In genomic region chr10:329361-330099, GRCh38 we compare ENCODE assay signal across 8 cellular contexts.
A peak's percentile ranks its signal among the peaks of the same experiment; 100 is the strongest.
DNase-seq lines count a peak whose midpoint lies in the region; ATAC-seq and FAIRE-seq lines count a peak whose summit lies in the region.

No MANE protein-coding gene starts in this region.

- ATAC-seq in activated CD8-positive, alpha-beta T cell treated with anti-CD3 and anti-CD28 coated beads, Interleukin-2, amount 10 ng/mL, durations not matched to agents 7 days and 5 days: peak; percentile 65

- peaks cover 2% of the 10 kb centered on the region for H3K27me3 Mint-ChIP-seq in activated CD8-positive, alpha-beta T cell treated with anti-CD3 and anti-CD28 coated beads, Interleukin-2, amount 10 ng/mL, durations not matched to agents 7 days and 5 days (ENCODE audit: low read depth)

- POLR2A ChIA-PET in activated CD8-positive, alpha-beta T cell treated with anti-CD3 and anti-CD28 coated beads, Interleukin-2, amount 10 ng/mL, durations not matched to agents 7 days and 5 days (lab: Charles Lee): interaction anchor here (0.6 to 1.0 kb wide), 4 partner anchors 12 to 193 kb away, joined by 3 to 5 read pairs (median 4); no protein-coding TSS in a partner anchor

- DNase-seq in stimulated activated CD4-positive, alpha-beta T cell treated with anti-CD3 and anti-CD28 coated beads, Interleukin-12 subunit alpha, Interleukin-12 subunit beta, amount 100 ng/mL, for 48 hours (ENCODE audit: low read depth in 2 of 3, low spot score in 1 of 3): peak in 2 of 3 donors; percentile 16 to 18
- no peak for DNase-seq in stimulated activated CD4-positive, alpha-beta T cell treated with anti-CD3 and anti-CD28 coated beads, Interleukin-4, amount 100 ng/mL, for 4 hours
- DNase-seq in NCI-H2196 (lab: John Stamatoyannopoulos, UW; ENCODE audit: unreplicated experiment) (peak; percentile 61), fibroblast of gingiva (ENCODE audit: low read depth) (peak; percentile 90), myocyte (ENCODE audit: low read depth) (peak; percentile 96), urothelium cell line (ENCODE audit: low spot score) (peak; percentile 62), D341Med (ENCODE audit: low spot score) (no peak)
- peak; percentile 61 for DNase-seq in activated CD8-positive, alpha-beta T cell treated with anti-CD3 and anti-CD28 coated beads, Interleukin-2, amount 10 ng/mL, durations not matched to agents 7 days and 5 days

- CTCF ChIA-PET in activated CD8-positive, alpha-beta T cell treated with anti-CD3 and anti-CD28 coated beads, Interleukin-2, amount 10 ng/mL, durations not matched to agents 7 days and 5 days (lab: Charles Lee): interaction anchor here (0.5 to 1.7 kb wide), 6 partner anchors 10 to 503 kb away, joined by 3 to 6 read pairs (median 5); no protein-coding TSS in a partner anchor

- H3K36me3 Mint-ChIP-seq in activated CD8-positive, alpha-beta T cell treated with anti-CD3 and anti-CD28 coated beads, Interleukin-2, amount 10 ng/mL, durations not matched to agents 7 days and 5 days (ENCODE audit: low read depth): peaks cover 2% of the 10 kb centered on the region

- H3K4me3 Mint-ChIP-seq in activated CD8-positive, alpha-beta T cell treated with anti-CD3 and anti-CD28 coated beads, Interleukin-2, amount 10 ng/mL, durations not matched to agents 7 days and 5 days: peak overlapping the region; percentile 44

- H3K4me1 Mint-ChIP-seq in activated CD8-positive, alpha-beta T cell treated with anti-CD3 and anti-CD28 coated beads, Interleukin-2, amount 10 ng/mL, durations not matched to agents 7 days and 5 days (ENCODE audit: low read depth): peaks cover 35% of the 10 kb centered on the region

- no peaks in the 10 kb centered on the region for H3K9me3 Mint-ChIP-seq in activated CD8-positive, alpha-beta T cell treated with anti-CD3 and anti-CD28 coated beads, Interleukin-2, amount 10 ng/mL, durations not matched to agents 7 days and 5 days (ENCODE audit: insufficient read depth)

- FAIRE-seq in urothelium cell line (lab: Jason Lieb, UNC): no peak

- peak overlapping the region; percentile 69 for H3K27ac Mint-ChIP-seq in activated CD8-positive, alpha-beta T cell treated with anti-CD3 and anti-CD28 coated beads, Interleukin-2, amount 10 ng/mL, durations not matched to agents 7 days and 5 days

Comparison
In these comparisons a context has a peak if more than half of its experiments do, and no peak if none do; other contexts are left out.
1. DNase-seq: peak in stimulated activated CD4-positive, alpha-beta T cell treated with anti-CD3 and anti-CD28 coated beads, Interleukin-12 subunit alpha, Interleukin-12 subunit beta, amount 100 ng/mL, for 48 hours (2 of 3), NCI-H2196 (single experiment), activated CD8-positive, alpha-beta T cell treated with anti-CD3 and anti-CD28 coated beads, Interleukin-2, amount 10 ng/mL, durations not matched to agents 7 days and 5 days (single experiment), fibroblast of gingiva (single experiment), myocyte (single experiment) and urothelium cell line (single experiment); none in stimulated activated CD4-positive, alpha-beta T cell treated with anti-CD3 and anti-CD28 coated beads, Interleukin-4, amount 100 ng/mL, for 4 hours (0 of 2) and D341Med (single experiment).